Comparison of ENCODE assay signal across 8 cellular contexts in the genomic region with DNA sequence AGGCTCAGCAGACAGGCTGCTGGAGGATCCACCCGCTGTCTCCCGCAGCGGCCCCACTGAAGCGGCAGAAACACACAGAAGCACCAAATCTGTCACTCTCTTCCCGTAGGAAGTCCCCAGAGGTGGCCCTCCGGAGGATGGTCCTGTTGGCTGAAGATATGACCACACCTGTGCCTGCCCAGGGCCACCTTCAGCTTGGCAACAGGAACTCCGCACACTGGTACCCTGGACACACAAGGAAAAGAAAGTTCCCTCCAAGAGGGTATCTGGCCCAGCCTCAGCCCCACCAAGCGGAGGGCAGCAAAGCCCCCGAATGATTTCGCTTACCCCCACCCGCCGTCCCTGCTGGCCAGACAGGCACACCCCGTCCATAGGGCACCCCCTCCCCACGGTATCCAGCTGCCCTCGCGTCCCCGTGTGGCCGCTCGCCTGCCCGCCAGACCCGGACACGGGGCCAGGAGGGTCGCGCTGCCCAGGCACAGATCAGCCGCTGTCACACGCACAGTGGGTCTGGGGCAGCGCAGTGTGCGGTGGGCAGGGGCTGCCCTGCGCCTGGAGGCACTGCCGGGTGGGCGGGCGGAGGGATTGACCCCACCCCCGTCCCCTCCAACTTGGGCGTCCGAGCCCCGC. TPM values are rescaled to one million over a fixed set of nuclear protein-coding genes. Genes with fewer than 3 reads are reported as not detected.
DNase-seq lines count a peak whose midpoint lies in the region; ATAC-seq and TF ChIP-seq lines count a peak whose summit lies in the region.

No MANE protein-coding gene starts in this region.

- DNase-seq in NCI-H748 (lab: John Stamatoyannopoulos, UW; ENCODE audit: unreplicated experiment) (peak; percentile 69), NCI-H748 treated with DMSO at 0.1 percent for 48 hours (lab: John Stamatoyannopoulos, UW) (no peak), foreskin fibroblast (no peak), gastrocnemius medialis (no peak), inferior parietal cortex (ENCODE audit: extremely low spot score) (no peak), COR-L47 (lab: John Stamatoyannopoulos, UW) (no peak)
- no peak for DNase-seq in effector CD4-positive, alpha-beta T cell

- H3K4me1 ChIP-seq in gastrocnemius medialis: peaks cover 8 to 16% of the 10 kb centered on the region in 2 donors

- ATAC-seq in gastrocnemius medialis: peak; percentile 14

- H3K9ac ChIP-seq in SU-DHL-6 (ENCODE audit: low read length): peak overlapping the region; percentile 79

- TF ChIP-seq CTCF in SU-DHL-6 (IDR thresholded peaks at IDR 0.05; ENCODE audit: insufficient read depth, low read length, poor library complexity, severe bottlenecking): no peak
- TF ChIP-seq CTCF in foreskin fibroblast (IDR thresholded peaks at IDR 0.05; ENCODE audit: low read depth, low read length): no peak
- no peak for TF ChIP-seq CTCF in gastrocnemius medialis (IDR thresholded peaks at IDR 0.05 in 4 of 5, conservative IDR thresholded peaks at IDR 0.05 in 1 of 5)

- H3K4me2 ChIP-seq in SU-DHL-6 (ENCODE audit: low read depth, low read length, poor library complexity, severe bottlenecking): peak overlapping the region; percentile 65

- in situ Hi-C loops in gastrocnemius medialis (cut with MboI; ENCODE audit: low sequenced_read_pairs in 4 of 4): loop anchor here (25.0 kb wide), 2 partner anchors 145 to 170 kb away; partner anchors contain the start of genes EPS8L2 (in 3 of the 4) and TALDO1 (in 1 of the 4)

- H3K27ac ChIP-seq in SU-DHL-6 (ENCODE audit: low read depth, low read length) (no peak overlapping the region), gastrocnemius medialis (peak overlapping the region; percentile 81 to 97 (median 86))

- no peaks in the 10 kb centered on the region for H3K9me3 ChIP-seq in SU-DHL-6 (ENCODE audit: insufficient read depth, low read length)
- no peaks in the 10 kb centered on the region for H3K9me3 ChIP-seq in gastrocnemius medialis

- TF ChIP-seq POLR2A in gastrocnemius medialis (IDR thresholded peaks at IDR 0.05): no peak

- peak overlapping the region; percentile 65 for H2AFZ ChIP-seq in SU-DHL-6 (ENCODE audit: low read depth, low read length, severe bottlenecking)

- H3K9me2 ChIP-seq in SU-DHL-6 (replicated peaks; ENCODE audit: insufficient read depth, low read length): no peaks in the 10 kb centered on the region

- H3K79me2 ChIP-seq in SU-DHL-6 (ENCODE audit: insufficient read depth, low read length): no peaks in the 10 kb centered on the region

- H3K4me3 ChIP-seq in SU-DHL-6 (ENCODE audit: insufficient read depth, low read length, poor library complexity, severe bottlenecking) (peak overlapping the region; percentile 64), foreskin fibroblast (ENCODE audit: low read depth in 1 of 2, low read length in 2 of 2) (peak overlapping the region; percentile 50 to 55), gastrocnemius medialis (peak overlapping the region; percentile 56 to 74 (median 60))

- no peaks in the 10 kb centered on the region for H4K20me1 ChIP-seq in SU-DHL-6 (ENCODE audit: low read depth, low read length)

- intact Hi-C loops in gastrocnemius medialis (cut with DNase I; ENCODE audit: low total_unique reads): loop anchor here (1.0 to 5.0 kb wide), 7 partner anchors 7 to 240 kb away; partner anchors contain the start of genes DEAF1, HRAS, IRF7 and LMNTD2

- H3K27me3 ChIP-seq in SU-DHL-6 (ENCODE audit: low read length) (no peaks in the 10 kb centered on the region), gastrocnemius medialis (no peaks in the 10 kb centered on the region)

- no peaks in the 10 kb centered on the region; the same call in 1 of the 2 replicates for H3F3A ChIP-seq in SU-DHL-6 (ENCODE audit: insufficient read depth)

- H3K36me3 ChIP-seq in SU-DHL-6 (ENCODE audit: low read length): no peaks in the 10 kb centered on the region
- H3K36me3 ChIP-seq in gastrocnemius medialis: no peaks in the 10 kb centered on the region

RNA-seq across cellular contexts. Expression of gene RASSF7, which starts 7.0 kb away (rescaled TPM):
- 1 to 10 TPM in 1 of 4 donors, under 1 TPM in 3; 0.56 to 2.4 (median 0.70) TPM for total RNA-seq in gastrocnemius medialis

RNA-seq across cellular contexts. Expression of gene LMNTD2, which starts 7.2 kb away (rescaled TPM):
- 1 to 10 TPM in 1 of 4 donors, under 1 TPM in 1, not detected in 2; 0.13 to 1.5 TPM for total RNA-seq in gastrocnemius medialis

RNA-seq across cellular contexts. Expression of gene PHRF1, which starts 8.5 kb away (rescaled TPM):
- total RNA-seq in gastrocnemius medialis: 10 to 100 TPM in 3 of 4 donors, 1 to 10 TPM in 1; 9.2 to 22.6 (median 20.8) TPM

RNA-seq across cellular contexts. Expression of gene LRRC56, which starts 30.4 kb away (rescaled TPM):
- under 1 TPM in 2 of 4 donors, not detected in 2; 0.29 to 0.36 TPM for total RNA-seq in gastrocnemius medialis

RNA-seq across cellular contexts. Expression of gene HRAS, which starts 32.4 kb away (rescaled TPM):
- 10 to 100 TPM; 17.1 to 50.0 (median 37.6) TPM for total RNA-seq in gastrocnemius medialis
